Comparison of ENCODE assay signal across 32 cellular contexts in genomic region chr2:2597712-2598111, GRCh38.
"Had no signal": no experiment of that assay in that cellular context is flagged by ENCODE, and none has a peak within 500 bp of the region (broad histone marks: within the 10 kb centered on the region; RNA-seq: fewer than 3 reads in every experiment).

No MANE protein-coding gene starts in this region.

- H3K27ac Mint-ChIP-seq: activated B cell treated with CpG ODN at 0.5 μM for 24 hours; activated CD4-positive, alpha-beta T cell treated with anti-CD3 and anti-CD28 coated beads, Interleukin-2, amount 10 ng/mL, durations not matched to agents 24 days and 14 days; activated CD8-positive, alpha-beta memory T cell treated with anti-CD3 and anti-CD28 coated beads, Interleukin-2, amount 10 ng/mL, durations not matched to agents 7 days and 5 days; activated naive CD4-positive, alpha-beta T cell treated with anti-CD3 and anti-CD28 coated beads, Interleukin-2, amount 50 U/mL, for 24 hours had no signal

- H3K27me3 Mint-ChIP-seq: activated B cell treated with CpG ODN at 0.5 μM for 24 hours; central memory CD8-positive, alpha-beta T cell had no signal

- H3K36me3 Mint-ChIP-seq: activated CD8-positive, alpha-beta memory T cell treated with anti-CD3 and anti-CD28 coated beads, Interleukin-2, amount 10 ng/mL, durations not matched to agents 7 days and 5 days had no signal

- H3K4me3 Mint-ChIP-seq: activated B cell treated with CpG ODN at 0.5 μM for 24 hours; activated CD4-positive, alpha-beta T cell treated with anti-CD3 and anti-CD28 coated beads, Interleukin-2, amount 10 ng/mL, durations not matched to agents 24 days and 14 days; activated CD8-positive, alpha-beta memory T cell treated with anti-CD3 and anti-CD28 coated beads, Interleukin-2, amount 10 ng/mL, durations not matched to agents 7 days and 5 days; activated naive CD4-positive, alpha-beta T cell treated with anti-CD3 and anti-CD28 coated beads, Interleukin-2, amount 50 U/mL, for 24 hours; central memory CD8-positive, alpha-beta T cell had no signal

- FAIRE-seq: RCC 7860 had no signal

- H3K9me3 Mint-ChIP-seq: activated B cell treated with CpG ODN at 0.5 μM for 24 hours; central memory CD8-positive, alpha-beta T cell had no signal

- H3K4me1 Mint-ChIP-seq: activated B cell treated with CpG ODN at 0.5 μM for 24 hours; activated CD4-positive, alpha-beta T cell treated with anti-CD3 and anti-CD28 coated beads, Interleukin-2, amount 10 ng/mL, durations not matched to agents 24 days and 14 days; activated CD8-positive, alpha-beta memory T cell treated with anti-CD3 and anti-CD28 coated beads, Interleukin-2, amount 10 ng/mL, durations not matched to agents 7 days and 5 days; activated naive CD4-positive, alpha-beta T cell treated with anti-CD3 and anti-CD28 coated beads, Interleukin-2, amount 50 U/mL, for 24 hours; central memory CD8-positive, alpha-beta T cell had no signal

- DNase-seq: activated B cell treated with CpG ODN at 0.5 μM for 24 hours; activated CD4-positive, alpha-beta T cell treated with anti-CD3 and anti-CD28 coated beads for 1 hour; activated CD4-positive, alpha-beta T cell treated with anti-CD3 and anti-CD28 coated beads, Interleukin-2, amount 10 ng/mL, durations not matched to agents 24 days and 14 days; activated CD4-positive, alpha-beta T cell treated with anti-CD3 and anti-CD28 coated beads, Interleukin-2, amount 50 U/mL, for 48 hours; activated CD8-positive, alpha-beta memory T cell treated with anti-CD3 and anti-CD28 coated beads for 24 hours; activated CD8-positive, alpha-beta memory T cell treated with anti-CD3 and anti-CD28 coated beads, Interleukin-2, amount 10 ng/mL, durations not matched to agents 7 days and 5 days; activated CD8-positive, alpha-beta memory T cell treated with anti-CD3 and anti-CD28 coated beads, Interleukin-2, amount 50 U/mL, for 48 hours; activated gamma-delta T cell treated with Interleukin-2 at 50 U/mL for 16 hours; aorta; brain microvascular endothelial cell; Kasumi-1; KG1; MG63; NCI-H1048; NCI-H1105 treated with DMSO at 0.1 percent for 48 hours; NCI-H1436; NCI-H1694 treated with DMSO at 0.1 percent for 48 hours; NCI-H2029; NCI-H2107; NCI-H2171; NCI-H510A; NCI-H526; NCI-H748 treated with DMSO at 0.1 percent for 48 hours; PC-9; Right ventricle myocardium superior; SW 1271; T-helper 1 cell; T-helper 2 cell; T-helper 9 cell had no signal

- ATAC-seq: activated CD8-positive, alpha-beta memory T cell treated with anti-CD3 and anti-CD28 coated beads, Interleukin-2, amount 10 ng/mL, durations not matched to agents 7 days and 5 days had no signal
